Comparison of ENCODE assay signal across 8 cellular contexts in genomic region chr2:199911052-199911876, GRCh38. TPM values are rescaled to one million over a fixed set of nuclear protein-coding genes. Genes with fewer than 3 reads are reported as not detected.
DNase-seq lines count a peak whose midpoint lies in the region; ATAC-seq and TF ChIP-seq lines count a peak whose summit lies in the region.

C2orf69 (plus strand) TSS chr2:199911293; CDS start chr2:199911439, 146 bp downstream.

- DNase-seq in GF-D8 (lab: John Stamatoyannopoulos, UW) (peak; percentile 99), HEK293T (ENCODE audit: extremely low spot score) (peak; percentile 92), MV-4-11 (lab: John Stamatoyannopoulos, UW) (peak; percentile 98), SK-N-DZ (ENCODE audit: low spot score) (peak; percentile 99), substantia nigra (lab: John Stamatoyannopoulos, UW) (peak; percentile 56 to 97 (median 92))
- peak; percentile 98 for DNase-seq in activated naive CD4-positive, alpha-beta T cell treated with anti-CD3 and anti-CD28 coated beads for 36 hours

- peaks cover 3% of the 10 kb centered on the region for H3K9me3 Mint-ChIP-seq in activated naive CD4-positive, alpha-beta T cell treated with anti-CD3 and anti-CD28 coated beads for 36 hours

- H3K4me1 ChIP-seq in gastroesophageal sphincter (peaks cover 4 to 35% (median 15%) of the 10 kb centered on the region in 3 donors), neutrophil (ENCODE audit: control insufficient read depth in 1 of 2, insufficient read depth in 1 of 2, low read depth in 1 of 2, low read length in 1 of 2) (peaks cover 19 to 21% of the 10 kb centered on the region in 2 experiments)

- peak within 1 kb of the TSS; percentile 95 to 99 (median 98) for H3K27ac ChIP-seq in gastroesophageal sphincter
- H3K27ac ChIP-seq in neutrophil: peak within 1 kb of the TSS; percentile 88
- H3K27ac ChIP-seq in substantia nigra (ENCODE audit: low read depth, low read length, poor library complexity, severe bottlenecking): peak within 1 kb of the TSS; percentile 94

- peaks cover 18% of the 10 kb centered on the region for H3K36me3 Mint-ChIP-seq in activated naive CD4-positive, alpha-beta T cell treated with anti-CD3 and anti-CD28 coated beads for 36 hours (ENCODE audit: low read depth)

- intact Hi-C loops in activated naive CD4-positive, alpha-beta T cell treated with anti-CD3 and anti-CD28 coated beads for 36 hours (cut with micrococcal nuclease): loop anchor here (1.0 to 5.0 kb wide), 6 partner anchors 44 to 616 kb away; partner anchors contain the start of genes FTCDNL1, MAIP1, SGO2 and SPATS2L

- peaks cover 2% of the 10 kb centered on the region for H3K27me3 Mint-ChIP-seq in activated naive CD4-positive, alpha-beta T cell treated with anti-CD3 and anti-CD28 coated beads for 36 hours (ENCODE audit: low read depth)

- H3K27me3 ChIP-seq in gastroesophageal sphincter (no peaks in the 10 kb centered on the region), neutrophil (no peaks in the 10 kb centered on the region)

- peak in 1 of 4 experiments; percentile 18 for TF ChIP-seq CTCF in gastroesophageal sphincter (IDR thresholded peaks at IDR 0.05)
- peak; percentile 7 for TF ChIP-seq CTCF in neutrophil (IDR thresholded peaks at IDR 0.05)

- H3K4me3 ChIP-seq in gastroesophageal sphincter (peak within 1 kb of the TSS; percentile 89 to 96), neutrophil (ENCODE audit: low read depth in 1 of 2, low read length in 1 of 2) (peak within 1 kb of the TSS; percentile 90 to 92)

- peak; percentile 80 to 82 for TF ChIP-seq POLR2A in gastroesophageal sphincter (IDR thresholded peaks at IDR 0.05)

- CTCF ChIA-PET in HEK293T (lab: Yijun Ruan, JAX): no interaction called here
- CTCF ChIA-PET in activated naive CD4-positive, alpha-beta T cell treated with anti-CD3 and anti-CD28 coated beads for 36 hours (lab: Charles Lee): interaction anchor here (0.8 to 1.1 kb wide), 3 partner anchors 10 to 44 kb away, joined by 3 to 6 read pairs (median 4); no protein-coding TSS in a partner anchor

- H3K36me3 ChIP-seq in gastroesophageal sphincter (peaks cover 0 to 4% of the 10 kb centered on the region in 2 donors), neutrophil (no peaks in the 10 kb centered on the region)

- H3K4me1 Mint-ChIP-seq in activated naive CD4-positive, alpha-beta T cell treated with anti-CD3 and anti-CD28 coated beads for 36 hours (ENCODE audit: low read depth): peaks cover 24% of the 10 kb centered on the region

- peak within 1 kb of the TSS; percentile 96 for H3K4me3 Mint-ChIP-seq in activated naive CD4-positive, alpha-beta T cell treated with anti-CD3 and anti-CD28 coated beads for 36 hours

- H3K9me3 ChIP-seq in gastroesophageal sphincter (no peaks in the 10 kb centered on the region), neutrophil (no peaks in the 10 kb centered on the region)

- POLR2A ChIA-PET in HEK293T (lab: Yijun Ruan, JAX): interaction anchor here (0.7 to 1.5 kb wide), 6 partner anchors 9 to 161 kb away, joined by 3 to 7 read pairs (median 4); partner anchors contain the start of genes FTCDNL1, MAIP1 and TYW5

- WGBS in gastroesophageal sphincter (ENCODE audit: low coverage in 1 of 2), 2 donors: 1% methylated on average over 32 to 45 of the region's 85 CpGs

- ATAC-seq in gastroesophageal sphincter: peak; percentile 98

- peak within 1 kb of the TSS; percentile 91 for H3K27ac Mint-ChIP-seq in activated naive CD4-positive, alpha-beta T cell treated with anti-CD3 and anti-CD28 coated beads for 36 hours

- TF ChIP-seq EP300 in gastroesophageal sphincter (IDR thresholded peaks at IDR 0.05): no peak

TF ChIP-seq in HEK293T, 16 proteins besides CTCF, POLR2A, EP300 and RAD21:
- TF ChIP-seq FOXM1 (IDR thresholded peaks at IDR 0.05; ENCODE audit: borderline replicate concordance): peak; percentile 90; the same call in 1 of the 2 replicates
- TF ChIP-seq SP1 (IDR thresholded peaks at IDR 0.05): no peak
- TF ChIP-seq CTBP1 (IDR thresholded peaks at IDR 0.05; ENCODE audit: borderline replicate concordance): no peak
- TF ChIP-seq ELF4 (IDR thresholded peaks at IDR 0.05): no peak
- TF ChIP-seq L3MBTL2 (conservative IDR thresholded peaks at IDR 0.05): peak; percentile 34; the same call in 1 of the 2 replicates
- TF ChIP-seq FOXA1 (IDR thresholded peaks at IDR 0.05): no peak
- TF ChIP-seq ARNT (IDR thresholded peaks at IDR 0.05): no peak
- TF ChIP-seq TARDBP (IDR thresholded peaks at IDR 0.05): no peak
TF ChIP-seq in HEK293T: peak in this region for 2.

RNA-seq across cellular contexts. Expression of gene C2orf69, which starts in this region (rescaled TPM):
- 10.5 and 11.8 TPM in 2 replicates for polyA plus RNA-seq in SK-N-DZ (2014; cell fraction: cytosol; rRNA removed)
- polyA plus RNA-seq in SK-N-DZ (2014; cell fraction: nucleus; rRNA removed): 6.0 and 7.3 TPM in 2 replicates
- 10 to 100 TPM; 18.5 to 20.6 TPM for total RNA-seq in activated naive CD4-positive, alpha-beta T cell treated with anti-CD3 and anti-CD28 coated beads for 36 hours
- total RNA-seq in gastroesophageal sphincter: 10 to 100 TPM; 10.9 to 13.6 (median 12.5) TPM

Comparison
In these comparisons a context has a peak if more than half of its experiments do, and no peak if none do; other contexts are left out.
1. Peak in every context shown above with its lines: DNase-seq, ATAC-seq, H3K4me3 ChIP-seq and H3K27ac ChIP-seq.